ENCODE assay signal across 19 cellular contexts in the genomic region with DNA sequence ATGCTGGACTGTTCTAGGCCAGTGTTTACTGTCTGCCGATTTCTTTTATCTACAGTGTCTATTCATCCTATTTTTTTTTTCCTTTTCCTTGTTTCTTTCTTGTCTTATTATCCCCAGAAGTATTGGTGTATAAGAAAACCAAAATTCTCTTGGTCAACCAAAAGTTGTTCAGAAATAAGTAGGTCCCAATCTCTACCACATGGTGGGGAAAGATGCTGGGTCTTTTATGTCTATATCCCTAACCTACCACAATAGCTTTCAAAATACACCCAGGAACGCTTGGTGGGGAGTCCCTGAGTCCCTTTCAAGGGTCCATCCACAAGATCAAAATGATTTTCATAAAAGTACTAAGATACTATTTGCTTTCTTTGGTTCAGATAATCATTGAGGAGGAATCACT.
DNase-seq lines count a peak whose midpoint lies in the region; ATAC-seq and TF ChIP-seq lines count a peak whose summit lies in the region.
"Had no signal": no experiment of that assay in that cellular context is flagged by ENCODE, and none has a peak within 500 bp of the region (broad histone marks: within the 10 kb centered on the region; RNA-seq: fewer than 3 reads in every experiment).

No MANE protein-coding gene starts in this region.

- no peaks in the 10 kb centered on the region for H3K27me3 ChIP-seq in BE2C
- no peaks in the 10 kb centered on the region for H3K27me3 ChIP-seq in OCI-LY1 (ENCODE audit: insufficient read depth, low read length)
- H3K27me3 ChIP-seq in foreskin keratinocyte = peaks cover 15% of the 10 kb centered on the region
- H3K27me3 ChIP-seq in upper lobe of right lung = no peaks in the 10 kb centered on the region
- H3K27me3 ChIP-seq: SJCRH30 had no signal

- H3K9me2 ChIP-seq in OCI-LY1 (ENCODE audit: low read depth, low read length) = no peaks in the 10 kb centered on the region

- H3K9ac ChIP-seq in OCI-LY1 (ENCODE audit: low read length) = no peak overlapping the region
- H3K9ac ChIP-seq: KMS-11 had no signal

- ATAC-seq in foreskin keratinocyte (no peak), sciatic nerve (no peak), upper lobe of right lung (no peak)

- H3K36me3 ChIP-seq in BE2C (no peaks in the 10 kb centered on the region), OCI-LY1 (ENCODE audit: insufficient read depth, low read length) (no peaks in the 10 kb centered on the region), upper lobe of right lung (no peaks in the 10 kb centered on the region)
- H3K36me3 ChIP-seq: SJCRH30 had no signal

- H3K27ac ChIP-seq in OCI-LY1 (ENCODE audit: low read depth, low read length, poor library complexity, severe bottlenecking) (no peak overlapping the region), foreskin keratinocyte (no peak overlapping the region), upper lobe of right lung (no peak overlapping the region)
- H3K27ac ChIP-seq: KMS-11, SJCRH30 had no signal

- H3K9me3 ChIP-seq in BE2C = no peaks in the 10 kb centered on the region
- H3K9me3 ChIP-seq in OCI-LY1 (ENCODE audit: low read length) = no peaks in the 10 kb centered on the region
- no peaks in the 10 kb centered on the region for H3K9me3 ChIP-seq in upper lobe of right lung
- H3K9me3 ChIP-seq: SJCRH30 had no signal

- TF ChIP-seq CTCF in BE2C (IDR thresholded peaks at IDR 0.05; ENCODE audit: low read depth, low read length) (peak; percentile 38), OCI-LY1 (IDR thresholded peaks at IDR 0.05; ENCODE audit: low read length) (0 out of 2 replicates have a peak, but pooled peaks have one; percentile 5), foreskin keratinocyte (conservative IDR thresholded peaks at IDR 0.05) (peak; percentile 21), upper lobe of right lung (IDR thresholded peaks at IDR 0.05) (no peak)

- H2AFZ ChIP-seq in OCI-LY1 (ENCODE audit: low read length) = no peak overlapping the region

- no peaks in the 10 kb centered on the region for H3F3A ChIP-seq in OCI-LY1 (ENCODE audit: insufficient read depth, low read length)

- H4K20me1 ChIP-seq in OCI-LY1 (ENCODE audit: insufficient read depth, low read length) = no peaks in the 10 kb centered on the region

- no peaks in the 10 kb centered on the region for H3K79me2 ChIP-seq in OCI-LY1 (ENCODE audit: insufficient read depth, low read length)

- intact Hi-C loops in sciatic nerve (cut with DNase I) (no loop called here), upper lobe of right lung (cut with DNase I) (no loop called here)

- H3K4me1 ChIP-seq in BE2C = peaks cover 15% of the 10 kb centered on the region
- H3K4me1 ChIP-seq in OCI-LY1 (ENCODE audit: insufficient read depth, low read length, severe bottlenecking) = no peaks in the 10 kb centered on the region
- no peaks in the 10 kb centered on the region for H3K4me1 ChIP-seq in foreskin keratinocyte
- H3K4me1 ChIP-seq in upper lobe of right lung = no peaks in the 10 kb centered on the region
- H3K4me1 ChIP-seq: SJCRH30 had no signal

- H3K4me2 ChIP-seq in OCI-LY1 (ENCODE audit: low read length) = no peak overlapping the region
- H3K4me2 ChIP-seq: KMS-11 had no signal

- no peak overlapping the region for H3K4me3 ChIP-seq in BE2C (ENCODE audit: low read depth, low read length)
- no peak overlapping the region for H3K4me3 ChIP-seq in OCI-LY1 (ENCODE audit: low read depth, low read length, poor library complexity, severe bottlenecking)
- H3K4me3 ChIP-seq in upper lobe of right lung = no peak overlapping the region
- H3K4me3 ChIP-seq: SJCRH30 had no signal

- DNase-seq in NCI-H1092 treated with DMSO at 0.1 percent for 48 hours (lab: John Stamatoyannopoulos, UW) (peak; percentile 5), NCI-H1092 (lab: John Stamatoyannopoulos, UW) (no peak), BE2C (no peak), foreskin keratinocyte (no peak), SHP77 treated with DMSO at 0.1 percent for 48 hours (lab: John Stamatoyannopoulos, UW) (no peak), sciatic nerve (ENCODE audit: low spot score) (no peak), upper lobe of right lung (no peak)
- DNase-seq: 8988T; CD4-positive, CD25-positive, alpha-beta regulatory T cell; DMS79 treated with DMSO at 0.1 percent for 48 hours; IMR-90; MV-4-11; NCI-H1417 treated with DMSO at 0.1 percent for 48 hours; NCI-H1930; NCI-H2171; SJCRH30; T-helper 9 cell had no signal
